In genomic region chr6:138036111-138036510, GRCh38 we compare ENCODE assay signal across 20 cellular contexts.
DNase-seq lines count a peak whose midpoint lies in the region; ATAC-seq and TF ChIP-seq lines count a peak whose summit lies in the region.
"Had no signal": no experiment of that assay in that cellular context is flagged by ENCODE, and none has a peak within 500 bp of the region (broad histone marks: within the 10 kb centered on the region; RNA-seq: fewer than 3 reads in every experiment).

No MANE protein-coding gene starts in this region.

- H3K27me3 Mint-ChIP-seq in Calu3 (ENCODE audit: unreplicated experiment): no peaks in the 10 kb centered on the region
- no peaks in the 10 kb centered on the region for H3K27me3 Mint-ChIP-seq in endodermal cell (ENCODE audit: insufficient read depth)

- no peak overlapping the region for H3K4me3 Mint-ChIP-seq in Calu3 (ENCODE audit: low read depth, unreplicated experiment)
- H3K4me3 Mint-ChIP-seq in endodermal cell: no peak overlapping the region
- H3K4me3 Mint-ChIP-seq: activated B cell treated with CpG ODN at 0.5 μM for 24 hours; activated CD4-positive, alpha-beta memory T cell treated with anti-CD3 and anti-CD28 coated beads, Interleukin-2, amount 10 ng/mL, durations not matched to agents 7 days and 5 days; immature natural killer cell; natural killer cell treated with Interleukin-12 subunit alpha and Interleukin-12 subunit beta and Interleukin-15 and Interleukin-18, amount 100 ng/mL, for 72 hours; T-helper 17 cell had no signal

- H3K9me3 Mint-ChIP-seq in Calu3 (ENCODE audit: low read depth, unreplicated experiment): no peaks in the 10 kb centered on the region
- no peaks in the 10 kb centered on the region for H3K9me3 Mint-ChIP-seq in endodermal cell
- H3K9me3 Mint-ChIP-seq: activated B cell treated with CpG ODN at 0.5 μM for 24 hours; activated CD4-positive, alpha-beta memory T cell treated with anti-CD3 and anti-CD28 coated beads, Interleukin-2, amount 10 ng/mL, durations not matched to agents 7 days and 5 days; immature natural killer cell; natural killer cell treated with Interleukin-12 subunit alpha and Interleukin-12 subunit beta and Interleukin-15 and Interleukin-18, amount 100 ng/mL, for 72 hours had no signal

- peaks cover 7% of the 10 kb centered on the region for H3K36me3 Mint-ChIP-seq in Calu3 (ENCODE audit: insufficient read depth, unreplicated experiment)
- H3K36me3 Mint-ChIP-seq in endodermal cell (ENCODE audit: low read depth): no peaks in the 10 kb centered on the region
- H3K36me3 Mint-ChIP-seq: immature natural killer cell; natural killer cell treated with Interleukin-12 subunit alpha and Interleukin-12 subunit beta and Interleukin-15 and Interleukin-18, amount 100 ng/mL, for 72 hours had no signal

- H3K4me1 ChIP-seq in endodermal cell (ENCODE audit: control insufficient read depth, insufficient read depth, low read length): peaks cover 11% of the 10 kb centered on the region
- H3K4me1 ChIP-seq in mucosa of descending colon (ENCODE audit: low read depth): no peaks in the 10 kb centered on the region
- H3K4me1 ChIP-seq in A673 (ENCODE audit: insufficient read depth, low read length, poor library complexity, severe bottlenecking): no peaks in the 10 kb centered on the region
- H3K4me1 ChIP-seq: pancreas had no signal

- H3K4me1 Mint-ChIP-seq in Calu3 (ENCODE audit: low read depth, unreplicated experiment): peaks cover 26% of the 10 kb centered on the region
- peaks cover 26% of the 10 kb centered on the region for H3K4me1 Mint-ChIP-seq in endodermal cell
- H3K4me1 Mint-ChIP-seq: activated B cell treated with CpG ODN at 0.5 μM for 24 hours, immature natural killer cell had no signal

- H3K36me3 ChIP-seq in endodermal cell (ENCODE audit: control insufficient read depth, insufficient read depth, low read length) (no peaks in the 10 kb centered on the region), mucosa of descending colon (ENCODE audit: low read depth) (no peaks in the 10 kb centered on the region), A673 (ENCODE audit: insufficient read depth, low read length, poor library complexity, severe bottlenecking) (no peaks in the 10 kb centered on the region)
- H3K36me3 ChIP-seq: pancreas had no signal

- WGBS in endodermal cell (ENCODE audit: insufficient coverage in 1 of 2, insufficient read length in 1 of 2), 2 experiments: 77% methylated on average over 5 of the region's 5 CpGs; no CpG with 5 or more reads in 1 of the 2 experiments

- POLR2A ChIA-PET in A673 (lab: Charles Lee; ENCODE audit: low non-redundant PET): no interaction called here

- H3K27ac Mint-ChIP-seq in Calu3 (ENCODE audit: unreplicated experiment) (no peak overlapping the region), endodermal cell (no peak overlapping the region)
- H3K27ac Mint-ChIP-seq: activated B cell treated with CpG ODN at 0.5 μM for 24 hours; activated CD4-positive, alpha-beta memory T cell treated with anti-CD3 and anti-CD28 coated beads, Interleukin-2, amount 10 ng/mL, durations not matched to agents 7 days and 5 days; immature natural killer cell; natural killer cell treated with Interleukin-12 subunit alpha and Interleukin-12 subunit beta and Interleukin-15 and Interleukin-18, amount 100 ng/mL, for 72 hours; T-helper 17 cell had no signal

- TF ChIP-seq CTCF in Calu3 (IDR thresholded peaks at IDR 0.05; ENCODE audit: unreplicated experiment): no peak
- TF ChIP-seq CTCF in endodermal cell (conservative IDR thresholded peaks at IDR 0.05): no peak
- TF ChIP-seq CTCF in mucosa of descending colon (IDR thresholded peaks at IDR 0.05): no peak
- TF ChIP-seq CTCF in A673 (conservative IDR thresholded peaks at IDR 0.05; ENCODE audit: low read depth, low read length): no peak

- BruUV-seq in Calu3 (replicated peaks; lab: Mats Ljungman, UMichigan): no TSS peak
- no TSS peak for BruUV-seq in A673 (replicated peaks; lab: Mats Ljungman, UMichigan)

- H3K27ac ChIP-seq in endodermal cell (ENCODE audit: low read depth, low read length): no peak overlapping the region
- no peak overlapping the region for H3K27ac ChIP-seq in A673 (ENCODE audit: low read depth, low read length, poor library complexity, severe bottlenecking)
- H3K27ac ChIP-seq: pancreas had no signal

- DNase-seq in Calu3: peak; percentile 68
- DNase-seq in NCI-H69 (lab: John Stamatoyannopoulos, UW): peak; percentile 98
- peak; percentile 57 for DNase-seq in endodermal cell
- DNase-seq in mucosa of descending colon: peak; percentile 34 to 60 (median 54)
- no peak for DNase-seq in A673 (ENCODE audit: low spot score)
- no peak for DNase-seq in cortex of kidney (lab: John Stamatoyannopoulos, UW)
- DNase-seq: activated B cell treated with CpG ODN at 0.5 μM for 24 hours; activated CD4-positive, alpha-beta memory T cell treated with anti-CD3 and anti-CD28 coated beads, Interleukin-2, amount 10 ng/mL, durations not matched to agents 7 days and 5 days; activated naive CD4-positive, alpha-beta T cell; amniotic stem cell; central memory CD4-positive, alpha-beta T cell; immature natural killer cell; NCI-H2081; NCI-H510A treated with DMSO at 0.1 percent for 48 hours; pancreas; stimulated activated CD4-positive, alpha-beta T cell treated with anti-CD3 and anti-CD28 coated beads, Interleukin-4, amount 100 ng/mL, for 1 hour; T-helper 17 cell had no signal

- no peak overlapping the region for H3K9ac ChIP-seq in endodermal cell (ENCODE audit: extremely low read depth, low read length, poor library complexity, severe bottlenecking)

- CTCF ChIA-PET in Calu3 (lab: Charles Lee) (no interaction called here), A673 (lab: Charles Lee) (no interaction called here)

- H3K27me3 ChIP-seq in endodermal cell (ENCODE audit: control insufficient read depth, insufficient read depth, low read length, poor library complexity, severe bottlenecking) (no peaks in the 10 kb centered on the region), A673 (replicated peaks; ENCODE audit: insufficient read depth, low read depth, low read length, poor library complexity) (no peaks in the 10 kb centered on the region)
- H3K27me3 ChIP-seq: pancreas had no signal

- H3K4me3 ChIP-seq in endodermal cell (ENCODE audit: low read length): no peak overlapping the region
- H3K4me3 ChIP-seq in mucosa of descending colon: no peak overlapping the region
- no peak overlapping the region for H3K4me3 ChIP-seq in A673 (ENCODE audit: low read depth, low read length, poor library complexity, severe bottlenecking)
- H3K4me3 ChIP-seq: pancreas had no signal

- ATAC-seq in mucosa of descending colon (peak; percentile 95), HG03135 (IDR thresholded peaks at IDR 0.05; ENCODE audit: unreplicated experiment) (no peak), GM21576 (IDR thresholded peaks at IDR 0.05; ENCODE audit: unreplicated experiment) (no peak)
- ATAC-seq: natural killer cell treated with Interleukin-12 subunit alpha and Interleukin-12 subunit beta and Interleukin-15 and Interleukin-18, amount 100 ng/mL, for 72 hours; T-helper 17 cell had no signal

- H3K9me3 ChIP-seq in endodermal cell (ENCODE audit: control insufficient read depth, low read length) (no peaks in the 10 kb centered on the region), mucosa of descending colon (no peaks in the 10 kb centered on the region), A673 (ENCODE audit: low read depth, low read length, poor library complexity, severe bottlenecking) (no peaks in the 10 kb centered on the region)
- H3K9me3 ChIP-seq: pancreas had no signal

- intact Hi-C loops in Calu3 (cut with micrococcal nuclease; ENCODE audit: unreplicated experiment) (loop anchor here (5.0 kb wide), 1 partner anchor 51 kb away; no protein-coding TSS in a partner anchor), mucosa of descending colon (cut with DNase I, micrococcal nuclease) (no loop called here), A673 (cut with micrococcal nuclease; ENCODE audit: unreplicated experiment) (no loop called here)

Comparison
In these comparisons a context has a peak if more than half of its experiments do, and no peak if none do; other contexts are left out.
1. DNase-seq: peak in Calu3 (single experiment), NCI-H69 (single experiment), endodermal cell (single experiment) and mucosa of descending colon (3 of 3); none in A673 (single experiment) and cortex of kidney (single experiment).